In the genomic region with DNA sequence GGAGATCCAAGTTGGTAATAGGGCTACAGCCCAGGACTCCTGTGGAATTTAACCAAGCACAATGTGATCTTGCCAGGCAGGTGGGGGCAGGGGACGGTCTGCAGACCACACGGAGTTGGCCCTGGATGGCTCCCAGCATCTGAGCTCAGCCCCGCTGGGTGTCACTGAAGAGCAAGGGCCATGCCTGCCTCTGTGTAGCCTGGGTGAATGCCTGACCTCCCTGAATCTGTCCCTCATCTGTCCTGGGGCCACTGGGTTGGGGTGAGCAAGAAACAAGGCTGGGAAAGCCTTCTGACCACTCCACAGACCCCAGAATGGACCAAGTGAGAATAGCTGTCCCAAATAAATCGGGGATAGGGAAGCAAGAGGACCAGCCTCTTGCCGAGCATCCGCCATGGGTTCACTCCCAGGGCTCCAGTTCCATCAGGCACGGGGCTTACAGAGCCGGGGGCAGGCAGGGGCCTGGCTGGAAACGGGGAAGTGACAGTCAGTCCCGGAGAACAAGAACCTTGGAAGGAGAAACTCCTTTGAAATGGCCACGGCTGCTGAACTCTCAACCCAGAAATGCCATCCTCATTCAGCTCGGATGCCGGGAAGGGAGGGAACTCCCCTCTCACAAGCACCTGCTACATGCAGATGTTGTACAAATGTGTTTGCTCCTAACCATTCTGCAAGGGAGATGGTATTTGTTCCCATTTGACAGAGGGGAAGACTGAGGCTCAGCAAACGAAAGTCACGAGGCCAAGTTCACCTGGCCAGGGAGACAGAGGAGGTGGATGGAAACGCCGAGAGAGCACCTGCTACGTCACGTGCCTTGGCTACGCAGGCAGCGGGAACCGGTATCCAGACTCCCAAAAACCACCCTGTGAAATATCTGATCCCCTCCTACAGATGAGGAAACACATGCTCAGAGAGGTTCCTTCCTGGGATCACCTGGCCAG, we compare ENCODE assay signal across 14 cellular contexts. TPM values are rescaled to one million over a fixed set of nuclear protein-coding genes. Genes with fewer than 3 reads are reported as not detected.
A peak's percentile ranks its signal among the peaks of the same experiment; 100 is the strongest.
DNase-seq lines count a peak whose midpoint lies in the region; ATAC-seq, FAIRE-seq and TF ChIP-seq lines count a peak whose summit lies in the region.
"Had no signal": no experiment of that assay in that cellular context is flagged by ENCODE, and none has a peak within 500 bp of the region (broad histone marks: within the 10 kb centered on the region; RNA-seq: fewer than 3 reads in every experiment).

No MANE protein-coding gene starts in this region.

- H3K9me1 ChIP-seq in IMR-90 (ENCODE audit: insufficient read depth, low read length), result no peaks in the 10 kb centered on the region

- H2AFZ ChIP-seq in IMR-90 (replicated peaks; ENCODE audit: low read length, poor library complexity) (no peak overlapping the region), neuronal stem cell (ENCODE audit: low read length) (no peak overlapping the region)

- H4K20me1 ChIP-seq in IMR-90 (ENCODE audit: insufficient read depth, low read length), result no peaks in the 10 kb centered on the region

- H3K9me3 ChIP-seq in IMR-90 (ENCODE audit: control insufficient read depth, insufficient read depth, low read length) (no peaks in the 10 kb centered on the region), neuronal stem cell (replicated peaks in 1 of 2; ENCODE audit: control insufficient read depth in 2 of 2, insufficient read depth in 1 of 2, low read depth in 1 of 2, low read length in 2 of 2) (no peaks in the 10 kb centered on the region)
- H3K9me3 ChIP-seq: psoas muscle, uterus had no signal

- no peaks in the 10 kb centered on the region for H3K79me1 ChIP-seq in IMR-90 (ENCODE audit: low read depth in 1 of 2, low read length in 2 of 2)
- no peaks in the 10 kb centered on the region for H3K79me1 ChIP-seq in neuronal stem cell (ENCODE audit: low read depth, low read length)

- no peak overlapping the region for H3K56ac ChIP-seq in IMR-90 (ENCODE audit: extremely low read depth, insufficient read depth, low read length)

- H2BK12ac ChIP-seq in neuronal stem cell (ENCODE audit: low read length), result no peak overlapping the region

- H3K9ac ChIP-seq in IMR-90 (ENCODE audit: low read depth, low read length), result no peak overlapping the region
- no peak overlapping the region for H3K9ac ChIP-seq in neuronal stem cell (ENCODE audit: low read depth, low read length, poor library complexity)

- dilution Hi-C loops in IMR-90 (cut with HindIII; ENCODE audit: low sequenced_read_pairs, unreplicated experiment), result no loop called here

- H2AK5ac ChIP-seq in IMR-90 (ENCODE audit: low read depth, low read length), result 0 out of 2 replicates have a peak overlapping the region, but pooled peaks have one; percentile 25
- no peak overlapping the region for H2AK5ac ChIP-seq in neuronal stem cell (ENCODE audit: low read depth, low read length)

- H3K4me3 ChIP-seq in AG10803 (ENCODE audit: low read length) (no peak overlapping the region), IMR-90 (ENCODE audit: insufficient read depth, low read depth, low read length) (no peak overlapping the region), bronchial epithelial cell (ENCODE audit: low read depth, low read length) (no peak overlapping the region), neuronal stem cell (ENCODE audit: low read length in 2 of 2) (no peak overlapping the region)
- H3K4me3 ChIP-seq: psoas muscle, SJSA1, uterus had no signal

- no peak overlapping the region for H3K4ac ChIP-seq in IMR-90 (ENCODE audit: low read depth, low read length)
- no peak overlapping the region for H3K4ac ChIP-seq in neuronal stem cell (ENCODE audit: low read length)

- H3K4me1 ChIP-seq in IMR-90 (ENCODE audit: control insufficient read depth, insufficient read depth, low read length), result peaks cover 6% of the 10 kb centered on the region; the same call in 1 of the 2 replicates
- peaks cover 11 to 12% of the 10 kb centered on the region in 2 donors for H3K4me1 ChIP-seq in neuronal stem cell (ENCODE audit: control insufficient read depth in 2 of 2, insufficient read depth in 1 of 2, low read depth in 1 of 2, low read length in 2 of 2)
- H3K4me1 ChIP-seq: uterus had no signal

- TF ChIP-seq RAD21 in IMR-90 (IDR thresholded peaks at IDR 0.05; ENCODE audit: low read length), result no peak

- no peak overlapping the region for H2BK15ac ChIP-seq in IMR-90 (ENCODE audit: low read depth, low read length)
- peak overlapping the region; percentile 12 for H2BK15ac ChIP-seq in neuronal stem cell (ENCODE audit: low read length)

- in situ Hi-C loops in IMR-90 (cut with MboI; ENCODE audit: low sequenced_read_pairs), result loop anchor here (5.0 kb wide), 1 partner anchor 317 kb away; no protein-coding TSS in a partner anchor

- H4K5ac ChIP-seq in IMR-90 (ENCODE audit: low read depth, low read length), result no peak overlapping the region

- WGBS in IMR-90 (ENCODE audit: extremely low coverage in 2 of 2, insufficient read length in 1 of 2), 2 experiments, result 55% methylated on average over 8 of the region's 22 CpGs; no CpG with 5 or more reads in 1 of the 2 experiments
- no CpG with 5 or more reads among the region's 22 CpGs for WGBS in neuronal stem cell (ENCODE audit: extremely low coverage in 2 of 2, insufficient read length in 2 of 2, insufficient replicate concordance in 1 of 2), 2 donors

- intact Hi-C loops in IMR-90 (cut with micrococcal nuclease), result loop anchor here (10.0 kb wide), 1 partner anchor 670 kb away; no protein-coding TSS in a partner anchor

- H3K23ac ChIP-seq in IMR-90 (ENCODE audit: low read depth, low read length) (no peak overlapping the region), neuronal stem cell (ENCODE audit: low read depth, low read length, poor library complexity) (no peak overlapping the region)

- H2BK120ac ChIP-seq in IMR-90 (ENCODE audit: low read depth, low read length) (no peak overlapping the region), neuronal stem cell (ENCODE audit: low read depth, low read length) (no peak overlapping the region)

- H4K91ac ChIP-seq in IMR-90 (ENCODE audit: insufficient read depth, low read depth, low read length) (no peak overlapping the region), neuronal stem cell (ENCODE audit: low read depth, low read length, poor library complexity) (no peak overlapping the region)

- no peak for TF ChIP-seq POLR2A in IMR-90 (IDR thresholded peaks at IDR 0.05; ENCODE audit: low read depth, low read length)

- H2BK20ac ChIP-seq in IMR-90 (ENCODE audit: low read depth, low read length), result no peak overlapping the region

- H3K27ac ChIP-seq in IMR-90 (ENCODE audit: insufficient read depth, low read length), result no peak overlapping the region
- H3K27ac ChIP-seq in neuronal stem cell (replicated peaks; ENCODE audit: low read length), result no peak overlapping the region
- H3K27ac ChIP-seq: psoas muscle, SJSA1, uterus had no signal

- H3K27me3 ChIP-seq in IMR-90 (ENCODE audit: control insufficient read depth, insufficient read depth, low read length) (peaks cover 2% of the 10 kb centered on the region; the same call in 1 of the 2 replicates), bronchial epithelial cell (ENCODE audit: control insufficient read depth, insufficient read depth, low read length) (no peaks in the 10 kb centered on the region), neuronal stem cell (ENCODE audit: control insufficient read depth in 3 of 3, insufficient read depth in 3 of 3, low read depth in 1 of 3, low read length in 3 of 3) (peaks cover 0 to 2% (median 0%) of the 10 kb centered on the region in 3 experiments)
- H3K27me3 ChIP-seq: SJSA1, uterus had no signal

- H3K14ac ChIP-seq in IMR-90 (replicated peaks; ENCODE audit: low read depth, low read length) (no peak overlapping the region), neuronal stem cell (ENCODE audit: low read length) (no peak overlapping the region)

- FAIRE-seq in bronchial epithelial cell (lab: Jason Lieb, UNC), result no peak
- no peak for FAIRE-seq in HTR-8/SVneo (lab: Jason Lieb, UNC)
- FAIRE-seq: colon, endometrium had no signal

- no peak overlapping the region for H2BK5ac ChIP-seq in IMR-90 (ENCODE audit: low read depth, low read length, poor library complexity, severe bottlenecking)
- no peak overlapping the region for H2BK5ac ChIP-seq in neuronal stem cell (ENCODE audit: low read length)

- DNase-seq in AG10803 (ENCODE audit: low read depth), result peak; percentile 15
- no peak for DNase-seq in IMR-90
- DNase-seq in bronchial epithelial cell (ENCODE audit: low read depth), result no peak
- no peak for DNase-seq in neuronal stem cell (ENCODE audit: low spot score)
- no peak for DNase-seq in putamen (ENCODE audit: low spot score)
- DNase-seq in HTR-8/SVneo (ENCODE audit: insufficient read length, low spot score), result no peak
- DNase-seq: NCI-H2081 treated with DMSO at 0.1 percent for 48 hours had no signal

- H3K18ac ChIP-seq in IMR-90 (ENCODE audit: low read depth, low read length), result no peak overlapping the region
- H3K18ac ChIP-seq in neuronal stem cell (ENCODE audit: low read length), result no peak overlapping the region

- H3K4me2 ChIP-seq in IMR-90 (ENCODE audit: low read depth, low read length) (no peak overlapping the region), neuronal stem cell (ENCODE audit: insufficient read depth, low read length, poor library complexity, severe bottlenecking) (no peak overlapping the region)

- BruUV-seq in IMR-90 (replicated peaks; lab: Mats Ljungman, UMichigan), result no TSS peak

- no peak; the same call in 1 of the 2 replicates for TF ChIP-seq CTCF in AG10803 (conservative IDR thresholded peaks at IDR 0.05; ENCODE audit: low read length)
- TF ChIP-seq CTCF in IMR-90 (conservative IDR thresholded peaks at IDR 0.05; ENCODE audit: low read depth, low read length), result no peak
- TF ChIP-seq CTCF in bronchial epithelial cell (IDR thresholded peaks at IDR 0.05; ENCODE audit: insufficient read depth, low read length, severe bottlenecking), result peak; percentile 27

- H3K36me3 ChIP-seq in IMR-90 (ENCODE audit: control insufficient read depth, insufficient read depth, low read length), result no peaks in the 10 kb centered on the region
- no peaks in the 10 kb centered on the region for H3K36me3 ChIP-seq in bronchial epithelial cell (ENCODE audit: control insufficient read depth, insufficient read depth, low read length)
- H3K36me3 ChIP-seq in neuronal stem cell (replicated peaks in 1 of 2; ENCODE audit: control insufficient read depth in 2 of 2, insufficient read depth in 2 of 2, low read length in 2 of 2), result no peaks in the 10 kb centered on the region
- H3K36me3 ChIP-seq: SJSA1, uterus had no signal

- no peak for ATAC-seq in IMR-90 (ENCODE audit: low read depth)
- ATAC-seq in HG03039 (IDR thresholded peaks at IDR 0.05; ENCODE audit: unreplicated experiment), result no peak
- no peak for ATAC-seq in GM21786 (IDR thresholded peaks at IDR 0.05; ENCODE audit: unreplicated experiment)

- H2AK9ac ChIP-seq in IMR-90 (replicated peaks; ENCODE audit: low read depth, low read length, poor library complexity), result no peak overlapping the region

- POLR2A ChIA-PET in IMR-90 (lab: Charles Lee; ENCODE audit: unreplicated experiment), result no interaction called here

- no peak overlapping the region; a peak in 1 of 4 replicates for H4K8ac ChIP-seq in IMR-90 (ENCODE audit: low read depth in 2 of 2, low read length in 2 of 2)
- H4K8ac ChIP-seq in neuronal stem cell (ENCODE audit: low read depth, low read length), result no peak overlapping the region

- CTCF ChIA-PET in IMR-90 (lab: Yijun Ruan, JAX), result interaction anchor here (0.5 to 1.6 kb wide), 6 partner anchors 8 to 404 kb away, joined by 3 to 10 read pairs (median 4); no protein-coding TSS in a partner anchor

RNA-seq across cellular contexts. Expression of gene RMI2, which starts 50.0 kb away (rescaled TPM):
- total RNA-seq in IMR-90 (2012; rRNA removed), result 3.2 and 5.8 TPM in 2 replicates
- 4.0 and 5.6 TPM in 2 replicates for polyA plus RNA-seq in IMR-90 (2012; rRNA removed)
- 1.7 and 3.8 TPM in 2 replicates for polyA plus RNA-seq in IMR-90 (2012; cell fraction: cytosol; rRNA removed)
- 1.4 and 3.8 TPM in 2 replicates for polyA plus RNA-seq in IMR-90 (2012; cell fraction: nucleus; rRNA removed; ENCODE audit: low replicate concordance)
- total RNA-seq in bronchial epithelial cell, result 2.6 and 3.8 TPM in 2 replicates
- polyA plus RNA-seq in neuronal stem cell (2013, experiment 1 of 2), result 48.2 TPM
- 49.5 TPM for polyA plus RNA-seq in neuronal stem cell (2013, experiment 2 of 2)
